Comparison of ENCODE assay signal across 15 cellular contexts in the genomic region with DNA sequence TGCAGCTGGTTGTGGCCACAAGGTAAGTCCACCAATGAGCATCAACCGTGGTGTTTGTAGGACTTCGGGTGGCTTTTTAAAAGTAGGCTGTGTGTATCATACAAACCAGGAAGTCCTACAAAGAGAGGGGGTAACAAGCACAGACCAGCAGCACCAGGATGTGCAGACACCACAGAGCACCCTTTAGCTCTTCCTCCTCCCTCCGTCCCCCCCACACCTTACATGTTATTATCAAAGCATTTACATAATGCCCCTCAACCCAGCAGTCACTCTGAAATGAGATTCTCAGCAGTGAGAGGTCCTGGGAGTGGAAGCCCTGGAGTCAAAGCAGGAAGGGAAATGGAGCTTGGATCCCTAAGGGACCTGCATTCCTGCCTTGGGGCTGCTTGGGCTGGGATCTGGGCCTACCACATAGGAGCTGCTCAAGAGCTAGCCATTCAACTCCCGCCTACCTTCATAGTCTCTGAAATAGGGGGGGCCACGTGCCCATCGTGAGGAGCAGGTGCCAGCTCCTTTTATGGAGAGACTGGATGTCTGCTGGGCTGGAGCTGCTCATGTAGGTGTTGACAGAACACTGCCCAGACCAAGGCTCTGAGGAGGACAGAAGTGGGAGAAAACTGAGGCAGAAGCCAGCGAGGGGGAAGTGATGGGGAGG.
DNase-seq lines count a peak whose midpoint lies in the region; ATAC-seq and TF ChIP-seq lines count a peak whose summit lies in the region.
"Had no signal": no experiment of that assay in that cellular context is flagged by ENCODE, and none has a peak within 500 bp of the region (broad histone marks: within the 10 kb centered on the region; RNA-seq: fewer than 3 reads in every experiment).

No MANE protein-coding gene starts in this region.

- TF ChIP-seq CTCF in activated CD8-positive, alpha-beta T cell treated with anti-CD3 and anti-CD28 coated beads for 36 hours (IDR thresholded peaks at IDR 0.05) = no peak
- no peak for TF ChIP-seq CTCF in glutamatergic neuron (IDR thresholded peaks at IDR 0.05; ENCODE audit: partially characterized antibody, unreplicated experiment)

- peaks cover 3% of the 10 kb centered on the region for H3K27me3 Mint-ChIP-seq in activated CD8-positive, alpha-beta T cell treated with anti-CD3 and anti-CD28 coated beads for 36 hours
- no peaks in the 10 kb centered on the region for H3K27me3 Mint-ChIP-seq in natural killer cell treated with Interleukin-12 subunit alpha and Interleukin-12 subunit beta and Interleukin-15 and Interleukin-18, amount 100 ng/mL, for 72 hours
- peaks cover 9% of the 10 kb centered on the region for H3K27me3 Mint-ChIP-seq in glutamatergic neuron (ENCODE audit: unreplicated experiment)

- no peaks in the 10 kb centered on the region for H3K36me3 Mint-ChIP-seq in activated CD8-positive, alpha-beta T cell treated with anti-CD3 and anti-CD28 coated beads for 36 hours (ENCODE audit: low read depth)
- no peaks in the 10 kb centered on the region for H3K36me3 Mint-ChIP-seq in natural killer cell treated with Interleukin-12 subunit alpha and Interleukin-12 subunit beta and Interleukin-15 and Interleukin-18, amount 100 ng/mL, for 72 hours
- H3K36me3 Mint-ChIP-seq in glutamatergic neuron (ENCODE audit: unreplicated experiment) = no peaks in the 10 kb centered on the region

- intact Hi-C loops in activated CD8-positive, alpha-beta T cell treated with anti-CD3 and anti-CD28 coated beads for 36 hours (cut with micrococcal nuclease) = no loop called here

- POLR2A ChIA-PET in activated CD8-positive, alpha-beta T cell treated with anti-CD3 and anti-CD28 coated beads for 36 hours (lab: Charles Lee) = interaction anchor here (0.6 to 0.9 kb wide), 3 partner anchors 16 to 44 kb away, joined by 3 to 6 read pairs (median 3); no protein-coding TSS in a partner anchor

- peak; percentile 41 for DNase-seq in NCI-H146 (lab: John Stamatoyannopoulos, UW)
- no peak for DNase-seq in NCI-H146 treated with DMSO at 0.1 percent for 48 hours (lab: John Stamatoyannopoulos, UW; ENCODE audit: unreplicated experiment)
- peak; percentile 9 for DNase-seq in NCI-H1105 (lab: John Stamatoyannopoulos, UW)
- peak; percentile 23 for DNase-seq in activated CD8-positive, alpha-beta T cell treated with anti-CD3 and anti-CD28 coated beads for 36 hours
- no peak for DNase-seq in natural killer cell treated with Interleukin-12 subunit alpha and Interleukin-12 subunit beta and Interleukin-15 and Interleukin-18, amount 100 ng/mL, for 72 hours (ENCODE audit: low spot score)
- DNase-seq in COR-L47 (lab: John Stamatoyannopoulos, UW) = no peak
- DNase-seq in glutamatergic neuron = no peak
- DNase-seq in DMS 273 treated with DMSO at 0.1 percent for 48 hours (lab: John Stamatoyannopoulos, UW) = no peak
- DNase-seq: amniotic stem cell; effector CD4-positive, alpha-beta T cell; NCI-H2081 treated with DMSO at 0.1 percent for 48 hours; retina; SJCRH30; stimulated activated naive CD4-positive, alpha-beta T cell treated with Interleukin-2 at 50 U/mL for 16 hours had no signal

- H3K4me3 Mint-ChIP-seq in activated CD8-positive, alpha-beta T cell treated with anti-CD3 and anti-CD28 coated beads for 36 hours = no peak overlapping the region
- peak overlapping the region; percentile 45 for H3K4me3 Mint-ChIP-seq in natural killer cell treated with Interleukin-12 subunit alpha and Interleukin-12 subunit beta and Interleukin-15 and Interleukin-18, amount 100 ng/mL, for 72 hours
- no peak overlapping the region for H3K4me3 Mint-ChIP-seq in glutamatergic neuron (ENCODE audit: unreplicated experiment)

- peaks cover 32% of the 10 kb centered on the region for H3K4me1 Mint-ChIP-seq in activated CD8-positive, alpha-beta T cell treated with anti-CD3 and anti-CD28 coated beads for 36 hours (ENCODE audit: low read depth)
- H3K4me1 Mint-ChIP-seq in natural killer cell treated with Interleukin-12 subunit alpha and Interleukin-12 subunit beta and Interleukin-15 and Interleukin-18, amount 100 ng/mL, for 72 hours (ENCODE audit: low read depth in 2 of 2) = peaks cover 50 to 55% of the 10 kb centered on the region in 2 donors
- peaks cover 4% of the 10 kb centered on the region for H3K4me1 Mint-ChIP-seq in glutamatergic neuron (ENCODE audit: low read depth, unreplicated experiment)

- peaks cover 2% of the 10 kb centered on the region for H3K9me3 Mint-ChIP-seq in activated CD8-positive, alpha-beta T cell treated with anti-CD3 and anti-CD28 coated beads for 36 hours
- H3K9me3 Mint-ChIP-seq in natural killer cell treated with Interleukin-12 subunit alpha and Interleukin-12 subunit beta and Interleukin-15 and Interleukin-18, amount 100 ng/mL, for 72 hours = no peaks in the 10 kb centered on the region
- peaks cover 3% of the 10 kb centered on the region for H3K9me3 Mint-ChIP-seq in glutamatergic neuron (ENCODE audit: unreplicated experiment)

- CTCF ChIA-PET in activated CD8-positive, alpha-beta T cell treated with anti-CD3 and anti-CD28 coated beads for 36 hours (lab: Charles Lee) = interaction anchor here (1.3 kb wide), 1 partner anchor 11 kb away, joined by 3 read pairs; no protein-coding TSS in a partner anchor

- H3K27ac Mint-ChIP-seq in activated CD8-positive, alpha-beta T cell treated with anti-CD3 and anti-CD28 coated beads for 36 hours = no peak overlapping the region
- H3K27ac Mint-ChIP-seq in natural killer cell treated with Interleukin-12 subunit alpha and Interleukin-12 subunit beta and Interleukin-15 and Interleukin-18, amount 100 ng/mL, for 72 hours = no peak overlapping the region
- no peak overlapping the region for H3K27ac Mint-ChIP-seq in glutamatergic neuron (ENCODE audit: unreplicated experiment)

- peak; percentile 50 for ATAC-seq in activated CD8-positive, alpha-beta T cell treated with anti-CD3 and anti-CD28 coated beads for 36 hours
- ATAC-seq in natural killer cell treated with Interleukin-12 subunit alpha and Interleukin-12 subunit beta and Interleukin-15 and Interleukin-18, amount 100 ng/mL, for 72 hours = peak in 1 of 2 donors; percentile 51
- ATAC-seq: activated CD4-positive, CD25-positive, alpha-beta regulatory T cell treated with anti-CD3 and anti-CD28 coated beads, Interleukin-2, amount 50 U/mL, for 24 hours had no signal

Comparison
In these comparisons a context has a peak if more than half of its experiments do, and no peak if none do; other contexts are left out.
1. DNase-seq: peak in NCI-H146 (single experiment), NCI-H1105 (single experiment) and activated CD8-positive, alpha-beta T cell treated with anti-CD3 and anti-CD28 coated beads for 36 hours (single experiment); none in NCI-H146 treated with DMSO at 0.1 percent for 48 hours (single experiment), natural killer cell treated with Interleukin-12 subunit alpha and Interleukin-12 subunit beta and Interleukin-15 and Interleukin-18, amount 100 ng/mL, for 72 hours (single experiment), COR-L47 (single experiment), glutamatergic neuron (single experiment) and DMS 273 treated with DMSO at 0.1 percent for 48 hours (single experiment).